ENCODE assay signal across 1 cellular context in the genomic region with DNA sequence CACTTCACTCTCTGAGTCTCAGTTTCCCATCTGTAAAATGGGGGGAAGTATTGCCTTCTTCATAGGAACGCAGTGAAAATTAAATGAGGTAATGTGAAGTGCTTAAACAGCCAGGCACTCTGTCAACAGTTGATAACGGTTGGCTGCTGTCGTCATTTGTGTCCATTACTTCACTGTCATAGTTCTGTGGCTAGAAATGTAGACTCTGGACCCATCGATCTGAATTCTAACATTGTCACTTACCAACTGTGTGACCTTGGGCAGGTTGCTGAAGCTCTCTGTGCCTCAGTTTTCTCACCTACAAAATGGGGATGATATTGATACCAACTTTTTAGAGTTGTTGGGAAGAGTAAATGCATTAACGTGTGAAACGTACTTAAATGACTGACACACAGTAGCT.
TF ChIP-seq lines count a peak whose summit lies in the region.

No MANE protein-coding gene starts in this region.

TF ChIP-seq in K562, 482 proteins besides CTCF, POLR2A, EP300 and RAD21 (continued from another document):
- no peak for TF ChIP-seq ATF1 (CRISPR knock-in tag; IDR thresholded peaks at IDR 0.05)
- peak; percentile 73 for TF ChIP-seq ATF1 (tag; IDR thresholded peaks at IDR 0.05)
- TF ChIP-seq ZNF253 (CRISPR knock-in tag; conservative IDR thresholded peaks at IDR 0.05): no peak
- TF ChIP-seq ZNF277 (CRISPR knock-in tag; IDR thresholded peaks at IDR 0.05; ENCODE audit: borderline replicate concordance): no peak
- no peak for TF ChIP-seq E2F6 (IDR thresholded peaks at IDR 0.05; ENCODE audit: borderline replicate concordance in 1 of 2, extremely low read depth in 1 of 2, insufficient read depth in 1 of 2, insufficient read length in 1 of 2, low read depth in 1 of 2, low read length in 1 of 2, poor library complexity in 1 of 2, severe bottlenecking in 1 of 2)
- 0 out of 2 replicates have a peak, but pooled peaks have one; percentile 67 for TF ChIP-seq SMARCA5 (IDR thresholded peaks at IDR 0.05)
- no peak for TF ChIP-seq ZNF134 (CRISPR knock-in tag; conservative IDR thresholded peaks at IDR 0.05)
- no peak for TF ChIP-seq ELF1 (tag; IDR thresholded peaks at IDR 0.05)
- TF ChIP-seq ZNF347 (CRISPR knock-in tag; IDR thresholded peaks at IDR 0.05; ENCODE audit: low read depth): no peak
- TF ChIP-seq BCOR (IDR thresholded peaks at IDR 0.05): peak; percentile 78
- no peak for TF ChIP-seq KAT2B (IDR thresholded peaks at IDR 0.05; ENCODE audit: low read depth, low read length)
- peak; percentile 74 for TF ChIP-seq ATF7 (IDR thresholded peaks at IDR 0.05)
- TF ChIP-seq PPARD (CRISPR knock-in tag; IDR thresholded peaks at IDR 0.05): no peak
- no peak for TF ChIP-seq NFXL1 (CRISPR knock-in tag; IDR thresholded peaks at IDR 0.05)
- TF ChIP-seq CLOCK (CRISPR knock-in tag; IDR thresholded peaks at IDR 0.05; ENCODE audit: borderline replicate concordance): no peak
- TF ChIP-seq ZNF184 (CRISPR knock-in tag; IDR thresholded peaks at IDR 0.05): no peak
- TF ChIP-seq ZNF445 (CRISPR knock-in tag; IDR thresholded peaks at IDR 0.05; ENCODE audit: low read depth): no peak
- peak; percentile 61 for TF ChIP-seq MEIS2 (IDR thresholded peaks at IDR 0.05; ENCODE audit: partially characterized antibody)
- TF ChIP-seq ZNF707 (CRISPR knock-in tag; conservative IDR thresholded peaks at IDR 0.05): no peak
- peak; percentile 59; the same call in 1 of the 2 replicates for TF ChIP-seq ESRRA (IDR thresholded peaks at IDR 0.05; ENCODE audit: borderline replicate concordance, low read depth)
- TF ChIP-seq MYBL2 (IDR thresholded peaks at IDR 0.05; ENCODE audit: low read depth): peak; percentile 62
- no peak for TF ChIP-seq MYBL2 (CRISPR knock-in tag; IDR thresholded peaks at IDR 0.05; ENCODE audit: borderline replicate concordance)
- TF ChIP-seq, protein P1, sequence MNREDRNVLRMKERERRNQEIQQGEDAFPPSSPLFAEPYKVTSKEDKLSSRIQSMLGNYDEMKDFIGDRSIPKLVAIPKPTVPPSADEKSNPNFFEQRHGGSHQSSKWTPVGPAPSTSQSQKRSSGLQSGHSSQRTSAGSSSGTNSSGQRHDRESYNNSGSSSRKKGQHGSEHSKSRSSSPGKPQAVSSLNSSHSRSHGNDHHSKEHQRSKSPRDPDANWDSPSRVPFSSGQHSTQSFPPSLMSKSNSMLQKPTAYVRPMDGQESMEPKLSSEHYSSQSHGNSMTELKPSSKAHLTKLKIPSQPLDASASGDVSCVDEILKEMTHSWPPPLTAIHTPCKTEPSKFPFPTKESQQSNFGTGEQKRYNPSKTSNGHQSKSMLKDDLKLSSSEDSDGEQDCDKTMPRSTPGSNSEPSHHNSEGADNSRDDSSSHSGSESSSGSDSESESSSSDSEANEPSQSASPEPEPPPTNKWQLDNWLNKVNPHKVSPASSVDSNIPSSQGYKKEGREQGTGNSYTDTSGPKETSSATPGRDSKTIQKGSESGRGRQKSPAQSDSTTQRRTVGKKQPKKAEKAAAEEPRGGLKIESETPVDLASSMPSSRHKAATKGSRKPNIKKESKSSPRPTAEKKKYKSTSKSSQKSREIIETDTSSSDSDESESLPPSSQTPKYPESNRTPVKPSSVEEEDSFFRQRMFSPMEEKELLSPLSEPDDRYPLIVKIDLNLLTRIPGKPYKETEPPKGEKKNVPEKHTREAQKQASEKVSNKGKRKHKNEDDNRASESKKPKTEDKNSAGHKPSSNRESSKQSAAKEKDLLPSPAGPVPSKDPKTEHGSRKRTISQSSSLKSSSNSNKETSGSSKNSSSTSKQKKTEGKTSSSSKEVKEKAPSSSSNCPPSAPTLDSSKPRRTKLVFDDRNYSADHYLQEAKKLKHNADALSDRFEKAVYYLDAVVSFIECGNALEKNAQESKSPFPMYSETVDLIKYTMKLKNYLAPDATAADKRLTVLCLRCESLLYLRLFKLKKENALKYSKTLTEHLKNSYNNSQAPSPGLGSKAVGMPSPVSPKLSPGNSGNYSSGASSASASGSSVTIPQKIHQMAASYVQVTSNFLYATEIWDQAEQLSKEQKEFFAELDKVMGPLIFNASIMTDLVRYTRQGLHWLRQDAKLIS (CRISPR knock-in tag; IDR thresholded peaks at IDR 0.05): no peak
- TF ChIP-seq BCL6 (CRISPR knock-in tag; IDR thresholded peaks at IDR 0.05): no peak
- no peak for TF ChIP-seq BRD9 (IDR thresholded peaks at IDR 0.05; ENCODE audit: low read depth, partially characterized antibody)
- TF ChIP-seq, protein P2, sequence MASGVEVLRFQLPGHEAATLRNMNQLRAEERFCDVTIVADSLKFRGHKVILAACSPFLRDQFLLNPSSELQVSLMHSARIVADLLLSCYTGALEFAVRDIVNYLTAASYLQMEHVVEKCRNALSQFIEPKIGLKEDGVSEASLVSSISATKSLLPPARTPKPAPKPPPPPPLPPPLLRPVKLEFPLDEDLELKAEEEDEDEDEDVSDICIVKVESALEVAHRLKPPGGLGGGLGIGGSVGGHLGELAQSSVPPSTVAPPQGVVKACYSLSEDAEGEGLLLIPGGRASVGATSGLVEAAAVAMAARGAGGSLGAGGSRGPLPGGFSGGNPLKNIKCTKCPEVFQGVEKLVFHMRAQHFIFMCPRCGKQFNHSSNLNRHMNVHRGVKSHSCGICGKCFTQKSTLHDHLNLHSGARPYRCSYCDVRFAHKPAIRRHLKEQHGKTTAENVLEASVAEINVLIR (CRISPR knock-in tag; IDR thresholded peaks at IDR 0.05): no peak
- TF ChIP-seq ZFP36 (IDR thresholded peaks at IDR 0.05; ENCODE audit: low read depth, low read length, partially characterized antibody): peak; percentile 37
- peak in 1 of 2 experiments; percentile 37; a peak in 1 of 4 replicates for TF ChIP-seq KDM1A (IDR thresholded peaks at IDR 0.05)
- TF ChIP-seq CREB3 (tag; conservative IDR thresholded peaks at IDR 0.05; ENCODE audit: low read depth): no peak
- TF ChIP-seq, protein P3, sequence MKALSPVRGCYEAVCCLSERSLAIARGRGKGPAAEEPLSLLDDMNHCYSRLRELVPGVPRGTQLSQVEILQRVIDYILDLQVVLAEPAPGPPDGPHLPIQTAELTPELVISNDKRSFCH (CRISPR knock-in tag; IDR thresholded peaks at IDR 0.05): no peak
- TF ChIP-seq, protein P3 (tag; IDR thresholded peaks at IDR 0.05): no peak
- peak; percentile 38; the same call in 1 of the 2 replicates for TF ChIP-seq CBX1 (IDR thresholded peaks at IDR 0.05; ENCODE audit: low read depth)
- TF ChIP-seq, protein P4, sequence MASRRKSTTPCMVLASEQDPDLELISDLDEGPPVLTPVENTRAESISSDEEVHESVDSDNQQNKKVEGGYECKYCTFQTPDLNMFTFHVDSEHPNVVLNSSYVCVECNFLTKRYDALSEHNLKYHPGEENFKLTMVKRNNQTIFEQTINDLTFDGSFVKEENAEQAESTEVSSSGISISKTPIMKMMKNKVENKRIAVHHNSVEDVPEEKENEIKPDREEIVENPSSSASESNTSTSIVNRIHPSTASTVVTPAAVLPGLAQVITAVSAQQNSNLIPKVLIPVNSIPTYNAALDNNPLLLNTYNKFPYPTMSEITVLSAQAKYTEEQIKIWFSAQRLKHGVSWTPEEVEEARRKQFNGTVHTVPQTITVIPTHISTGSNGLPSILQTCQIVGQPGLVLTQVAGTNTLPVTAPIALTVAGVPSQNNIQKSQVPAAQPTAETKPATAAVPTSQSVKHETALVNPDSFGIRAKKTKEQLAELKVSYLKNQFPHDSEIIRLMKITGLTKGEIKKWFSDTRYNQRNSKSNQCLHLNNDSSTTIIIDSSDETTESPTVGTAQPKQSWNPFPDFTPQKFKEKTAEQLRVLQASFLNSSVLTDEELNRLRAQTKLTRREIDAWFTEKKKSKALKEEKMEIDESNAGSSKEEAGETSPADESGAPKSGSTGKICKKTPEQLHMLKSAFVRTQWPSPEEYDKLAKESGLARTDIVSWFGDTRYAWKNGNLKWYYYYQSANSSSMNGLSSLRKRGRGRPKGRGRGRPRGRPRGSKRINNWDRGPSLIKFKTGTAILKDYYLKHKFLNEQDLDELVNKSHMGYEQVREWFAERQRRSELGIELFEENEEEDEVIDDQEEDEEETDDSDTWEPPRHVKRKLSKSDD (conservative IDR thresholded peaks at IDR 0.05; ENCODE audit: low read length): no peak
- TF ChIP-seq FOXK1 (CRISPR knock-in tag; IDR thresholded peaks at IDR 0.05; ENCODE audit: borderline replicate concordance): 0 out of 2 replicates have a peak, but pooled peaks have one; percentile 8
- TF ChIP-seq CREM (IDR thresholded peaks at IDR 0.05; ENCODE audit: low read depth): peak; percentile 74
- peak; percentile 66 for TF ChIP-seq CREB1 (IDR thresholded peaks at IDR 0.05)
- no peak; the same call in 1 of the 2 replicates for TF ChIP-seq CREB1 (CRISPR knock-in tag; IDR thresholded peaks at IDR 0.05)
- TF ChIP-seq, protein P5, sequence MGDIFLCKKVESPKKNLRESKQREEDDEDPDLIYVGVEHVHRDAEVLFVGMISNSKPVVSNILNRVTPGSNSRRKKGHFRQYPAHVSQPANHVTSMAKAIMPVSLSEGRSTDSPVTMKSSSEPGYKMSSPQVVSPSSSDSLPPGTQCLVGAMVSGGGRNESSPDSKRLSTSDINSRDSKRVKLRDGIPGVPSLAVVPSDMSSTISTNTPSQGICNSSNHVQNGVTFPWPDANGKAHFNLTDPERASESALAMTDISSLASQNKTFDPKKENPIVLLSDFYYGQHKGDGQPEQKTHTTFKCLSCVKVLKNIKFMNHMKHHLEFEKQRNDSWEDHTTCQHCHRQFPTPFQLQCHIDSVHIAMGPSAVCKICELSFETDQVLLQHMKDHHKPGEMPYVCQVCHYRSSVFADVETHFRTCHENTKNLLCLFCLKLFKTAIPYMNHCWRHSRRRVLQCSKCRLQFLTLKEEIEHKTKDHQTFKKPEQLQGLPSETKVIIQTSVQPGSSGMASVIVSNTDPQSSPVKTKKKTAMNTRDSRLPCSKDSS (IDR thresholded peaks at IDR 0.05; ENCODE audit: low read depth, partially characterized antibody): no peak
- no peak for TF ChIP-seq SRSF9 (IDR thresholded peaks at IDR 0.05; ENCODE audit: borderline replicate concordance, low read depth, low read length)
- TF ChIP-seq PKNOX1 (IDR thresholded peaks at IDR 0.05): 0 out of 2 replicates have a peak, but pooled peaks have one; percentile 9
- no peak for TF ChIP-seq TGIF2 (CRISPR knock-in tag; IDR thresholded peaks at IDR 0.05)
- TF ChIP-seq, protein P6, sequence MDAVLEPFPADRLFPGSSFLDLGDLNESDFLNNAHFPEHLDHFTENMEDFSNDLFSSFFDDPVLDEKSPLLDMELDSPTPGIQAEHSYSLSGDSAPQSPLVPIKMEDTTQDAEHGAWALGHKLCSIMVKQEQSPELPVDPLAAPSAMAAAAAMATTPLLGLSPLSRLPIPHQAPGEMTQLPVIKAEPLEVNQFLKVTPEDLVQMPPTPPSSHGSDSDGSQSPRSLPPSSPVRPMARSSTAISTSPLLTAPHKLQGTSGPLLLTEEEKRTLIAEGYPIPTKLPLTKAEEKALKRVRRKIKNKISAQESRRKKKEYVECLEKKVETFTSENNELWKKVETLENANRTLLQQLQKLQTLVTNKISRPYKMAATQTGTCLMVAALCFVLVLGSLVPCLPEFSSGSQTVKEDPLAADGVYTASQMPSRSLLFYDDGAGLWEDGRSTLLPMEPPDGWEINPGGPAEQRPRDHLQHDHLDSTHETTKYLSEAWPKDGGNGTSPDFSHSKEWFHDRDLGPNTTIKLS (IDR thresholded peaks at IDR 0.05; ENCODE audit: borderline replicate concordance, low read depth): no peak
- TF ChIP-seq RBBP5 (IDR thresholded peaks at IDR 0.05; ENCODE audit: borderline replicate concordance, insufficient read depth, low read length, poor library complexity, severe bottlenecking): no peak
